Comparison of ENCODE assay signal across 9 cellular contexts in the genomic region with DNA sequence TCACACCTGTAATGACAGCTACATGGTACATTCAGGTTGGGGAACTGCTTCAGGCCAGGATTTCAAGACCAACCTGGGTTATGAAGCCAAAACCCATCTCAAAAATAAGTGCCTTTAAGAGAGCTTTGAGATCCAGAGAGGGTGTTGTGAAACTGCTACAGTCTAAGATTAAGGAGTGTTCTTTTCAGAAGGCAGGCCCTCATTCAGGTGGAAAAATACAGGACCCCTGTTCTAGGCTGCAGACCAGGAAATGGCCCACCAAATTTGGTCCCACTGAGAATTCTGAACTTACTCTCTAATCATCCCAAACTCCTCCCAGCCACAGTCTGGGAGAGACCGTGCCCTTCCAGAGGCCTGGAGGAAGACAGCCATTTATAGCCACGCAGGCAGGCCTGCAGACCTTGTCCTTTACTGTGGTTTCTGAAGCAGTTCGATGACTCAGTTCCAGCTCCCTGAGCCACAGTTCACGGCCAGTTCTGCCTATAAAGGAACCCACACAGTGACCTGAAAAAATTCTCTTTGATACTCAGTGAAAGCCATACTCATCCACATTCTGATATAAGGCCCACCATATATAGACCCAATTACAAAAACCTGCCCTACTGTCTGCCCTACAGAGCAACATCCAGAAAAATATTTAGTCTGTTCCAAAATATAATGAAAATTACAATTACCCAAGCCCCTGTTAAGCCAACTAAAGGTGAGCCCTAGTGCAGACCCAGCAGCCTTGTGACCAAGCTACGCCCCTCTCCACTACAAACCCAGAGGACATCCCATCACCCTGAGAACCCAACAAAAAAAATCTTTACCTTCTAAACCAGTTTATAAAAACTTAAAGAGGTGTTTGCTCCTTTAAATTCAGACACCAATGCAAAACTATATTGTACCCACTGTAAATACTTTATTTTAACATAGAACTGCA. TPM values are rescaled to one million over a fixed set of nuclear protein-coding genes. Genes with fewer than 3 reads are reported as not detected.
DNase-seq lines count a peak whose midpoint lies in the region; ATAC-seq, FAIRE-seq and TF ChIP-seq lines count a peak whose summit lies in the region.
"Had no signal": no experiment of that assay in that cellular context is flagged by ENCODE, and none has a peak within 500 bp of the region (broad histone marks: within the 10 kb centered on the region; RNA-seq: fewer than 3 reads in every experiment).

No MANE protein-coding gene starts in this region.

- no peaks in the 10 kb centered on the region for H3K27me3 ChIP-seq in H1 (replicated peaks in 1 of 4; ENCODE audit: control insufficient read depth in 3 of 4, extremely low read depth in 1 of 4, insufficient read depth in 3 of 4, low read length in 3 of 4)

- no peak overlapping the region for H3K4me2 ChIP-seq in H1 (ENCODE audit: insufficient read depth in 1 of 2, low read depth in 2 of 2, low read length in 2 of 2)

- H3K27ac Mint-ChIP-seq in osteocyte (ENCODE audit: unreplicated experiment) = peak overlapping the region; percentile 77

- H3K9me3 ChIP-seq in H1 (ENCODE audit: insufficient read depth in 2 of 2, low read depth in 1 of 2, low read length in 1 of 2) = peaks cover 46 to 58% of the 10 kb centered on the region in 2 experiments

- no peak overlapping the region for H3K56ac ChIP-seq in H1 (replicated peaks; ENCODE audit: insufficient read length, low read depth, low read length)

- H3K23ac ChIP-seq in H1 (ENCODE audit: insufficient read length) = no peak overlapping the region

- DNase-seq in GDM1 (lab: John Stamatoyannopoulos, UW) (peak; percentile 2), RPMI7951 (ENCODE audit: low read depth) (peak; percentile 94), H1 (ENCODE audit: low read depth in 1 of 2, low spot score in 2 of 2) (no peak), osteocyte (ENCODE audit: extremely low spot score, unreplicated experiment) (no peak), SHP77 treated with DMSO at 0.1 percent for 48 hours (lab: John Stamatoyannopoulos, UW) (no peak)
- DNase-seq: activated T-cell treated with anti-CD3 and anti-CD28 coated beads, Interleukin-2, amount 50 U/mL, for 4 hours had no signal

- ATAC-seq in GM19455 (IDR thresholded peaks at IDR 0.05; ENCODE audit: unreplicated experiment) = no peak
- ATAC-seq in GM18511 (IDR thresholded peaks at IDR 0.05; ENCODE audit: unreplicated experiment) = no peak
- no peak for ATAC-seq in HG03565 (IDR thresholded peaks at IDR 0.05; ENCODE audit: unreplicated experiment)

- H2BK120ac ChIP-seq in H1 (replicated peaks; ENCODE audit: low read depth, low read length) = no peak overlapping the region

- H2BK15ac ChIP-seq in H1 (ENCODE audit: low read length) = no peak overlapping the region

- peaks cover 0 to 20% (median 0%) of the 10 kb centered on the region in 4 experiments; a peak in 1 of 8 replicates for H3K36me3 ChIP-seq in H1 (ENCODE audit: control insufficient read depth in 2 of 4, insufficient read depth in 4 of 4, low read length in 3 of 4)

- H3K27me3 Mint-ChIP-seq in osteocyte (ENCODE audit: unreplicated experiment) = no peaks in the 10 kb centered on the region

- no peak overlapping the region for H3K18ac ChIP-seq in H1 (ENCODE audit: extremely low read depth, low read length)

- H3K4me1 Mint-ChIP-seq in osteocyte (ENCODE audit: unreplicated experiment) = peaks cover 15% of the 10 kb centered on the region

- CTCF ChIA-PET in H1 (lab: Charles Lee; ENCODE audit: partially characterized antibody) = no interaction called here

- H4K8ac ChIP-seq in H1 (ENCODE audit: extremely low read depth, insufficient read depth, low read length) = peak overlapping the region; percentile 57; the same call in 1 of the 2 replicates

- H2BK5ac ChIP-seq in H1 (ENCODE audit: low read depth, low read length) = no peak overlapping the region

- no peak overlapping the region for H2AFZ ChIP-seq in H1 (ENCODE audit: low read length)

- no peak overlapping the region for H4K5ac ChIP-seq in H1 (ENCODE audit: insufficient read length, low read depth, low read length)

- TF ChIP-seq CTCF in H1 (IDR thresholded peaks at IDR 0.05; ENCODE audit: control extremely low read depth in 1 of 3, insufficient read depth in 1 of 3, low read depth in 1 of 3, low read length in 3 of 3) (no peak), osteocyte (IDR thresholded peaks at IDR 0.05) (no peak)

- H3K23me2 ChIP-seq in H1 (ENCODE audit: low read depth, low read length) = no peaks in the 10 kb centered on the region

- no peak for FAIRE-seq in H1 (lab: Jason Lieb, UNC)

- no peak overlapping the region for H3K4me3 ChIP-seq in H1 (ENCODE audit: extremely low read depth in 1 of 4, insufficient read depth in 2 of 4, low read depth in 3 of 4, low read length in 4 of 4)

- H3K79me1 ChIP-seq in H1 (ENCODE audit: low read depth, low read length) = no peaks in the 10 kb centered on the region

- H2BK20ac ChIP-seq in H1 (ENCODE audit: low read length) = no peak overlapping the region

- no peak overlapping the region for H3K9ac ChIP-seq in H1 (replicated peaks in 1 of 4; ENCODE audit: extremely low read depth in 1 of 4, low read depth in 3 of 4, low read length in 3 of 4)

- no peak overlapping the region for H4K91ac ChIP-seq in H1 (replicated peaks; ENCODE audit: insufficient read length, low read length)

- no peak for TF ChIP-seq RAD21 in H1 (IDR thresholded peaks at IDR 0.05 in 1 of 2, conservative IDR thresholded peaks at IDR 0.05 in 1 of 2; ENCODE audit: low read depth in 2 of 2, low read length in 2 of 2)

- no peaks in the 10 kb centered on the region for H3K4me1 ChIP-seq in H1 (replicated peaks in 1 of 4; ENCODE audit: control insufficient read depth in 3 of 4, insufficient read depth in 4 of 4, low read length in 3 of 4)

- POLR2A ChIA-PET in H1 (lab: Charles Lee; ENCODE audit: partially characterized antibody) = no interaction called here

- H3K4ac ChIP-seq in H1 (replicated peaks; ENCODE audit: insufficient read length, low read depth, low read length) = no peak overlapping the region

- peaks cover 12% of the 10 kb centered on the region for H3K36me3 Mint-ChIP-seq in osteocyte (ENCODE audit: unreplicated experiment)

- no peaks in the 10 kb centered on the region for H3K79me2 ChIP-seq in H1 (ENCODE audit: control insufficient read depth in 1 of 2, insufficient read depth in 2 of 2, low read length in 2 of 2)

- H3K4me3 Mint-ChIP-seq in osteocyte (ENCODE audit: unreplicated experiment) = no peak overlapping the region
- H3K4me3 Mint-ChIP-seq: activated T-cell treated with anti-CD3 and anti-CD28 coated beads, Interleukin-2, amount 50 U/mL, for 4 hours had no signal

- H3K14ac ChIP-seq in H1 (ENCODE audit: insufficient read length) = no peak overlapping the region

- H4K20me1 ChIP-seq in H1 (replicated peaks in 1 of 2; ENCODE audit: control insufficient read depth in 1 of 2, insufficient read depth in 2 of 2, low read length in 2 of 2) = no peaks in the 10 kb centered on the region

- TF ChIP-seq POLR2A in H1 (IDR thresholded peaks at IDR 0.05; ENCODE audit: control extremely low read depth in 1 of 2, low read depth in 2 of 2, low read length in 2 of 2) = no peak

- no peak overlapping the region for H2BK12ac ChIP-seq in H1 (ENCODE audit: low read depth, low read length)

- no peak overlapping the region for H2AK5ac ChIP-seq in H1 (ENCODE audit: low read depth, low read length)

- no peak overlapping the region for H3K27ac ChIP-seq in H1 (ENCODE audit: low read depth, low read length)

- H3K9me3 Mint-ChIP-seq in osteocyte (ENCODE audit: unreplicated experiment) = no peaks in the 10 kb centered on the region

- 75% methylated on average over 5 of the region's 5 CpGs; no CpG with 5 or more reads in 1 of the 2 experiments for WGBS in H1 (ENCODE audit: extremely low coverage in 1 of 2, insufficient coverage in 1 of 2, insufficient read length in 1 of 2, insufficient replicate concordance in 2 of 2, low coverage in 1 of 2, low lambda C conversion rate in 2 of 2, missing lambda C conversion rate in 1 of 2), 2 experiments

- no peak for TF ChIP-seq EP300 in H1 (IDR thresholded peaks at IDR 0.05; ENCODE audit: borderline replicate concordance in 1 of 2, low read depth in 2 of 2, low read length in 2 of 2)

TF ChIP-seq in H1, 55 proteins besides CTCF, POLR2A, EP300 and RAD21:
- TF ChIP-seq EGR1 (IDR thresholded peaks at IDR 0.05; ENCODE audit: borderline replicate concordance, low read depth, low read length) (no peak), POU5F1 (IDR thresholded peaks at IDR 0.05; ENCODE audit: low read depth, low read length) (no peak)

RNA-seq across cellular contexts. Expression of a gene that starts 21.2 kb away (rescaled TPM):
- 18.4 and 20.2 TPM in 2 replicates for total RNA-seq in RPMI7951 (2014; rRNA removed; shearing (Covaris generic))
- total RNA-seq in H1 (2021; fragmentation: NEBNext Ultra II Directional; extraction: Animal tissue kit (Norgen Biotek cat#: 25700)) = 15.3 and 16.9 TPM in 2 replicates
- not detected in 2 replicates for polyA plus RNA-seq in H1 (2011; rRNA removed)
- polyA plus RNA-seq in H1 (2011; cell fraction: cytosol; rRNA removed) = not detected
- not detected for polyA plus RNA-seq in H1 (2011; cell fraction: nucleus; rRNA removed)
- not detected in 4 replicates for polyA plus RNA-seq in H1 (2012, experiment 1 of 2)
- polyA plus RNA-seq in H1 (2012, experiment 2 of 2) = not detected
- 7.8 TPM for polyA plus RNA-seq in H1 (2013, experiment 1 of 2)
- polyA plus RNA-seq in H1 (2013, experiment 2 of 2) = 6.4 TPM
- not detected in 2 replicates for polyA minus RNA-seq in H1 (2011; rRNA and poly(A)+ RNA removed)
- polyA minus RNA-seq in H1 (2011; cell fraction: cytosol; rRNA and poly(A)+ RNA removed) = not detected
- polyA minus RNA-seq in H1 (2011; cell fraction: nucleus; rRNA and poly(A)+ RNA removed) = not detected
- 7.6 and 9.1 TPM in 2 replicates for total RNA-seq in osteocyte

Comparison
In these comparisons a context has a peak if more than half of its experiments do, and no peak if none do; other contexts are left out.
1. DNase-seq: peak in GDM1 (single experiment) and RPMI7951 (single experiment); none in H1 (0 of 2), osteocyte (single experiment) and SHP77 treated with DMSO at 0.1 percent for 48 hours (single experiment).